8 cellular contexts compared by ENCODE assay signal in the genomic region with DNA sequence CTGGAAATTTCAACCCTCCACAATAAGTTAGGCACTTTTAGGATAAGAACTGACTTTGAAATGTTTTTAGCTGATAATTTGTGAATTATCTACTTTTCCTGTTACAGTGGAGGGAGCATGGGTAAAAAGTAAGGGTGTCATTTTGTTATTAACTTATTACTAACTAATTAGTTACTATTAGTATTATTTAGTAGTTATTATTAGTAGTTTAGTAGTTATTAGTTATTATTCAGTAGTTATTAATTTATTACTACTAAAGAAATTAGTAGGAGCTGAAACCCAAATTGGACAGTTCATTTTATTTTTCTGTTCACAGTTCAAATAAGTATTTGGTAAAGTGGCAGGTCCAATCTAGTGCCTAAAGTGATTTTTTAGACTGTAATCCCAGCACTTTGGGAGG. TPM values are rescaled to one million over a fixed set of nuclear protein-coding genes. Genes with fewer than 3 reads are reported as not detected.
"Had no signal": no experiment of that assay in that cellular context is flagged by ENCODE, and none has a peak within 500 bp of the region (broad histone marks: within the 10 kb centered on the region; RNA-seq: fewer than 3 reads in every experiment).

No MANE protein-coding gene starts in this region.

- DNase-seq: IMR-90, KBM-7 had no signal

- H3K27ac Mint-ChIP-seq: IgD-negative memory B cell had no signal

- H3K27ac ChIP-seq: HL-60 had no signal

- H3K4me1 Mint-ChIP-seq: IgD-negative memory B cell had no signal

- FAIRE-seq: HepG2, HTR-8/SVneo had no signal

- ATAC-seq: HepG2 had no signal

- H3K27me3 Mint-ChIP-seq: IgD-negative memory B cell had no signal

- H3K36me3 Mint-ChIP-seq: IgD-negative memory B cell had no signal

- H3K4me3 Mint-ChIP-seq: IgD-negative memory B cell had no signal

RNA-seq across cellular contexts. Expression of gene ADH1A, which starts 5.4 kb away (rescaled TPM):
- total RNA-seq: HT-29, HT1080, IMR-90 had no signal
- polyA plus RNA-seq: HepG2, IgD-negative memory B cell, IMR-90 had no signal

RNA-seq across cellular contexts. Expression of gene ADH1B, which starts 35.8 kb away (rescaled TPM):
- total RNA-seq: HT-29, HT1080 had no signal
- polyA plus RNA-seq: IgD-negative memory B cell had no signal
